15 cellular contexts compared by ENCODE assay signal in genomic region chr1:207814469-207814868, GRCh38.
DNase-seq lines count a peak whose midpoint lies in the region; ATAC-seq, FAIRE-seq and TF ChIP-seq lines count a peak whose summit lies in the region.
"Had no signal": no experiment of that assay in that cellular context is flagged by ENCODE, and none has a peak within 500 bp of the region (broad histone marks: within the 10 kb centered on the region; RNA-seq: fewer than 3 reads in every experiment).

No MANE protein-coding gene starts in this region.

- H3K9me3 ChIP-seq in tibial artery, result no peaks in the 10 kb centered on the region
- H3K9me3 ChIP-seq: suprapubic skin had no signal

- H3K4me3 ChIP-seq in coronary artery (peak overlapping the region; percentile 59), tibial artery (peak overlapping the region; percentile 18 to 31)
- H3K4me3 ChIP-seq: suprapubic skin had no signal

- H3K36me3 Mint-ChIP-seq in activated T-cell treated with anti-CD3 and anti-CD28 coated beads, Interleukin-2, amount 50 U/mL, for 24 hours (ENCODE audit: low read depth), result peaks cover 86% of the 10 kb centered on the region
- peaks cover 5 to 15% of the 10 kb centered on the region in 2 donors for H3K36me3 Mint-ChIP-seq in activated T-cell treated with anti-CD3 and anti-CD28 coated beads, Interleukin-2, amount 50 U/mL, for 72 hours (ENCODE audit: insufficient read depth in 2 of 2)
- H3K36me3 Mint-ChIP-seq in naive B cell, result peaks cover 0 to 44% of the 10 kb centered on the region in 2 donors

- no peak for FAIRE-seq in GM12891 (lab: Jason Lieb, UNC)
- FAIRE-seq: astrocyte, D721Med had no signal

- no peak for TF ChIP-seq POLR2A in GM12891 (IDR thresholded peaks at IDR 0.05; ENCODE audit: low read depth, low read length)

- DNase-seq in activated T-cell treated with anti-CD3 and anti-CD28 coated beads, Interleukin-2, amount 50 U/mL, for 24 hours, result no peak
- DNase-seq in activated T-cell treated with anti-CD3 and anti-CD28 coated beads, Interleukin-2, amount 50 U/mL, for 72 hours, result no peak
- DNase-seq in coronary artery (ENCODE audit: low spot score) (no peak), naive B cell (no peak), tibial artery (peak in 1 of 2 donors; percentile 60), GM12891 (ENCODE audit: insufficient read length, low spot score) (no peak)
- DNase-seq in NK-92 treated with Interleukin-12 subunit alpha and Interleukin-12 subunit beta, amount 100 ng/mL, for 24 hours (lab: John Stamatoyannopoulos, UW), result no peak
- DNase-seq: ACHN, foreskin fibroblast, H9, islet precursor cell had no signal

- no peaks in the 10 kb centered on the region for H3K27me3 ChIP-seq in tibial artery
- H3K27me3 ChIP-seq: suprapubic skin had no signal

- H3K27ac ChIP-seq in coronary artery (peak overlapping the region; percentile 94 to 98), tibial artery (peak overlapping the region; percentile 100)
- H3K27ac ChIP-seq: suprapubic skin had no signal

- H3K9me3 Mint-ChIP-seq in activated T-cell treated with anti-CD3 and anti-CD28 coated beads, Interleukin-2, amount 50 U/mL, for 24 hours, result no peaks in the 10 kb centered on the region
- no peaks in the 10 kb centered on the region for H3K9me3 Mint-ChIP-seq in activated T-cell treated with anti-CD3 and anti-CD28 coated beads, Interleukin-2, amount 50 U/mL, for 72 hours
- H3K9me3 Mint-ChIP-seq in naive B cell, result no peaks in the 10 kb centered on the region
- H3K9me3 Mint-ChIP-seq: H9 had no signal

- H3K27ac Mint-ChIP-seq in activated T-cell treated with anti-CD3 and anti-CD28 coated beads, Interleukin-2, amount 50 U/mL, for 24 hours, result peak overlapping the region; percentile 91
- H3K27ac Mint-ChIP-seq in activated T-cell treated with anti-CD3 and anti-CD28 coated beads, Interleukin-2, amount 50 U/mL, for 72 hours, result no peak overlapping the region
- H3K27ac Mint-ChIP-seq in naive B cell, result peak overlapping the region in 4 of 6 donors; percentile 12 to 84 (median 52)

- H3K4me3 Mint-ChIP-seq in activated T-cell treated with anti-CD3 and anti-CD28 coated beads, Interleukin-2, amount 50 U/mL, for 24 hours, result no peak overlapping the region
- no peak overlapping the region for H3K4me3 Mint-ChIP-seq in activated T-cell treated with anti-CD3 and anti-CD28 coated beads, Interleukin-2, amount 50 U/mL, for 72 hours
- H3K4me3 Mint-ChIP-seq in naive B cell, result no peak overlapping the region
- H3K4me3 Mint-ChIP-seq: H9 had no signal

- intact Hi-C loops in tibial artery (cut with DNase I; ENCODE audit: low total_unique reads), result loop anchor here (5.0 kb wide), 1 partner anchor 62 kb away; the partner anchor contains the start of gene CD46

- no peak for ATAC-seq in activated T-cell treated with anti-CD3 and anti-CD28 coated beads, Interleukin-2, amount 50 U/mL, for 72 hours (replicated peaks in 1 of 2)
- ATAC-seq in naive B cell (ENCODE audit: low read depth in 2 of 2), result no peak
- ATAC-seq in GM18867 (IDR thresholded peaks at IDR 0.05; ENCODE audit: unreplicated experiment), result no peak

- TF ChIP-seq CTCF in coronary artery (IDR thresholded peaks at IDR 0.05), result no peak
- no peak for TF ChIP-seq CTCF in tibial artery (IDR thresholded peaks at IDR 0.05)

- peaks cover 0 to 100% (median 95%) of the 10 kb centered on the region in 4 donors for H3K4me1 ChIP-seq in tibial artery

- no peaks in the 10 kb centered on the region for H3K27me3 Mint-ChIP-seq in activated T-cell treated with anti-CD3 and anti-CD28 coated beads, Interleukin-2, amount 50 U/mL, for 24 hours
- no peaks in the 10 kb centered on the region for H3K27me3 Mint-ChIP-seq in activated T-cell treated with anti-CD3 and anti-CD28 coated beads, Interleukin-2, amount 50 U/mL, for 72 hours (ENCODE audit: low read depth)
- H3K27me3 Mint-ChIP-seq in naive B cell, result no peaks in the 10 kb centered on the region

- peaks cover 78% of the 10 kb centered on the region for H3K4me1 Mint-ChIP-seq in activated T-cell treated with anti-CD3 and anti-CD28 coated beads, Interleukin-2, amount 50 U/mL, for 24 hours (ENCODE audit: low read depth)
- H3K4me1 Mint-ChIP-seq in activated T-cell treated with anti-CD3 and anti-CD28 coated beads, Interleukin-2, amount 50 U/mL, for 72 hours (ENCODE audit: low read depth), result peaks cover 52% of the 10 kb centered on the region
- H3K4me1 Mint-ChIP-seq in naive B cell, result peaks cover 56 to 78% (median 76%) of the 10 kb centered on the region in 3 donors

- H3K36me3 ChIP-seq in tibial artery, result peaks cover 77 to 98% (median 98%) of the 10 kb centered on the region in 3 donors

TF ChIP-seq in GM12891, 5 proteins besides CTCF, POLR2A, EP300 and RAD21:
- TF ChIP-seq POU2F2 (IDR thresholded peaks at IDR 0.05; ENCODE audit: low read depth, low read length) (no peak), PAX5 (IDR thresholded peaks at IDR 0.05; ENCODE audit: insufficient read depth, low read length, severe bottlenecking) (no peak)
